Comparison of ENCODE assay signal across 21 cellular contexts in the genomic region with DNA sequence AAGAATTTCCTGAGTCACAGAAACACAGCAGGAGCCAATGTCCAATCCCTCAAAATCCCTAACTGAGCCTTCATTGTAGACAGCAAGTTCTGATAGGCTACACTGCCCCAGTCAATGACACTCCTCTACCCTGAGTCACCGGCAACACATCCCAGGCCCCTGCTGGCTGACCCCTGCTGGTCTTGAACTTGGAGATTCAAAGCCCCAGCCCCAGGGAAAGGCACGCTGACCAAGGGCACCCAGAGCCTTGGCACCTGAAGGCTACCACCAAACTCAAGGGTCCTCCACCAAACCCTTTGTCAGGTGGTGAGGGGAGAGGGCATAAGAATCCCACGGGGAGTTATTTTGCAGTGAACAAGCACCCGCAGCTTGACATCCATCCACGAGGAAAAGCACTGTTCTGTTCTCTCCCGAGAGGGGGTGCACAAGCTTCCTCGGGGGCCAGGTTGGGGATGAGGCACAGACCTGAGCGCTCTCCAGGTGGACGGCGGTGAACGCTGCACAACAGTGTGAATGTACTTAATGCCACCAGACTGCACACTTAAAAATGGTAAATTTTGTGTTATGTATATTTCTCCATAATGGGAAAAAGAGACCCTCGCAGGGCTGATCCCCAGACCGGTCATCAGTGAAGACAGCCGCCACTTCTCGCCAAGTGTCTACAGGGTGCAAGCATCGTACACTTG. TPM values are rescaled to one million over a fixed set of nuclear protein-coding genes. Genes with fewer than 3 reads are reported as not detected.
DNase-seq lines count a peak whose midpoint lies in the region; ATAC-seq, FAIRE-seq and TF ChIP-seq lines count a peak whose summit lies in the region.
"Had no signal": no experiment of that assay in that cellular context is flagged by ENCODE, and none has a peak within 500 bp of the region (broad histone marks: within the 10 kb centered on the region; RNA-seq: fewer than 3 reads in every experiment).

No MANE protein-coding gene starts in this region.

- peaks cover 40% of the 10 kb centered on the region for H3K36me3 ChIP-seq in RWPE2 (ENCODE audit: low read depth)
- H3K36me3 ChIP-seq in thyroid gland = peaks cover 72 to 74% of the 10 kb centered on the region in 2 donors
- no peaks in the 10 kb centered on the region for H3K36me3 ChIP-seq in adrenal gland (replicated peaks in 1 of 2)
- H3K36me3 ChIP-seq: vagina had no signal

- ATAC-seq in RWPE2 (ENCODE audit: low read depth) = no peak; the same call in 2 of the 3 replicates
- ATAC-seq: activated CD8-positive, alpha-beta T cell treated with anti-CD3 and anti-CD28 coated beads, Interleukin-2, amount 10 ng/mL, durations not matched to agents 7 days and 5 days; activated T-cell treated with anti-CD3 and anti-CD28 coated beads, Interleukin-2, amount 50 U/mL, for 4 hours; naive thymus-derived CD8-positive, alpha-beta T cell had no signal

- H3K4me1 ChIP-seq in RWPE2 (ENCODE audit: insufficient read depth, poor library complexity, severe bottlenecking) (no peaks in the 10 kb centered on the region), thyroid gland (peaks cover 23 to 35% of the 10 kb centered on the region in 2 donors), adrenal gland (replicated peaks in 1 of 2) (no peaks in the 10 kb centered on the region)
- H3K4me1 ChIP-seq: vagina had no signal

- DNase-seq in H54 (ENCODE audit: insufficient read length, low spot score) = peak; percentile 94
- peak; percentile 36 for DNase-seq in RWPE2 (ENCODE audit: low spot score)
- DNase-seq in fibroblast of mammary gland (ENCODE audit: low read depth) = peak; percentile 6
- DNase-seq in thyroid gland = no peak
- no peak for DNase-seq in NCI-H1105 (lab: John Stamatoyannopoulos, UW)
- DNase-seq in AG08395 (ENCODE audit: low spot score) = no peak
- no peak for DNase-seq in adrenal gland
- DNase-seq: activated CD8-positive, alpha-beta T cell treated with anti-CD3 and anti-CD28 coated beads, Interleukin-2, amount 10 ng/mL, durations not matched to agents 7 days and 5 days; activated T-cell treated with anti-CD3 and anti-CD28 coated beads, Interleukin-2, amount 50 U/mL, for 4 hours; C1 segment of cervical spinal cord; DMS153; naive thymus-derived CD8-positive, alpha-beta T cell; NCI-H2029; NCI-H510A treated with DMSO at 0.1 percent for 48 hours; stimulated activated CD8-positive, alpha-beta memory T cell treated with anti-CD3 and anti-CD28 coated beads, Interleukin-4, amount 100 ng/mL, for 48 hours; WERI-Rb-1 had no signal

- WGBS in thyroid gland, 2 donors = 89 to 94% methylated on average over 16 of the region's 16 CpGs
- WGBS in adrenal gland, 4 donors = 88 to 91% (median 89%) methylated on average over 15 to 16 of the region's 16 CpGs

- no peak overlapping the region for H3K4me3 ChIP-seq in RWPE2 (ENCODE audit: severe bottlenecking)
- no peak overlapping the region for H3K4me3 ChIP-seq in fibroblast of mammary gland (ENCODE audit: control insufficient read depth, low read depth, low read length)
- H3K4me3 ChIP-seq in thyroid gland (replicated peaks in 1 of 3) = no peak overlapping the region
- H3K4me3 ChIP-seq in adrenal gland = no peak overlapping the region
- H3K4me3 ChIP-seq: skin epidermis, vagina had no signal

- peak; percentile 91 for FAIRE-seq in H54 (lab: Jason Lieb, UNC)
- FAIRE-seq: HepG2, islet of Langerhans had no signal

- no peaks in the 10 kb centered on the region for H3K9me3 ChIP-seq in RWPE2 (ENCODE audit: severe bottlenecking)
- no peaks in the 10 kb centered on the region for H3K9me3 ChIP-seq in thyroid gland
- H3K9me3 ChIP-seq in adrenal gland (replicated peaks in 1 of 3) = no peaks in the 10 kb centered on the region
- H3K9me3 ChIP-seq: vagina had no signal

- TF ChIP-seq CTCF in RWPE2 (IDR thresholded peaks at IDR 0.05; ENCODE audit: poor library complexity, severe bottlenecking) = no peak
- TF ChIP-seq CTCF in fibroblast of mammary gland (conservative IDR thresholded peaks at IDR 0.05; ENCODE audit: control insufficient read depth, insufficient read depth, low read depth, low read length) = no peak
- TF ChIP-seq CTCF in thyroid gland (IDR thresholded peaks at IDR 0.05) = no peak
- TF ChIP-seq CTCF in adrenal gland (IDR thresholded peaks at IDR 0.05) = no peak

- H3K27me3 ChIP-seq in RWPE2 (ENCODE audit: insufficient read depth, poor library complexity, severe bottlenecking) = no peaks in the 10 kb centered on the region
- no peaks in the 10 kb centered on the region for H3K27me3 ChIP-seq in thyroid gland
- no peaks in the 10 kb centered on the region for H3K27me3 ChIP-seq in adrenal gland
- H3K27me3 ChIP-seq: vagina had no signal

- TF ChIP-seq POLR2A in H54 (IDR thresholded peaks at IDR 0.05; ENCODE audit: low read depth, low read length) (no peak), thyroid gland (IDR thresholded peaks at IDR 0.05) (no peak), adrenal gland (IDR thresholded peaks at IDR 0.05) (no peak)

- intact Hi-C loops in thyroid gland (cut with DNase I) (loop anchor here (10.0 kb wide), 1 partner anchor 47 kb away; the partner anchor contains the start of gene TFCP2L1), adrenal gland (cut with DNase I) (no loop called here)

- no peak overlapping the region for H3K27ac ChIP-seq in RWPE2 (ENCODE audit: poor library complexity, severe bottlenecking)
- peak overlapping the region; percentile 17 to 55 (median 24) for H3K27ac ChIP-seq in thyroid gland
- H3K27ac ChIP-seq in adrenal gland = no peak overlapping the region
- H3K27ac ChIP-seq: vagina, WERI-Rb-1 had no signal

RNA-seq across cellular contexts. Expression of gene TFCP2L1, which starts 46.9 kb away (rescaled TPM):
- total RNA-seq in thyroid gland (100 to 1,000 TPM in 3 of 4 donors, 10 to 100 TPM in 1; 97.4 to 188 (median 146) TPM), adrenal gland (1 to 10 TPM in 5 of 8 donors, under 1 TPM in 3; 0.39 to 2.5 (median 1.7) TPM)
- under 1 TPM; 0.17 to 0.97 (median 0.18) TPM for polyA plus RNA-seq in adrenal gland
- total RNA-seq: fibroblast of lung; HepG2; naive thymus-derived CD8-positive, alpha-beta T cell had no signal
- polyA plus RNA-seq: fibroblast of lung had no signal

Comparison
In these comparisons a context has a peak if more than half of its experiments do, and no peak if none do; other contexts are left out.
1. DNase-seq: peak in H54 (single experiment), RWPE2 (single experiment) and fibroblast of mammary gland (single experiment); none in thyroid gland (0 of 2), NCI-H1105 (single experiment), AG08395 (single experiment) and adrenal gland (0 of 7).
2. H3K27ac ChIP-seq: peak in thyroid gland (3 of 3); none in RWPE2 (single experiment) and adrenal gland (0 of 5).
3. RNA of gene TFCP2L1, which starts 46.9 kb away (total RNA-seq): 97.4 to 188 TPM in thyroid gland; 0.39 to 2.5 TPM in adrenal gland; every median in the first group is over 10 times any median in the second.